In the genomic region with DNA sequence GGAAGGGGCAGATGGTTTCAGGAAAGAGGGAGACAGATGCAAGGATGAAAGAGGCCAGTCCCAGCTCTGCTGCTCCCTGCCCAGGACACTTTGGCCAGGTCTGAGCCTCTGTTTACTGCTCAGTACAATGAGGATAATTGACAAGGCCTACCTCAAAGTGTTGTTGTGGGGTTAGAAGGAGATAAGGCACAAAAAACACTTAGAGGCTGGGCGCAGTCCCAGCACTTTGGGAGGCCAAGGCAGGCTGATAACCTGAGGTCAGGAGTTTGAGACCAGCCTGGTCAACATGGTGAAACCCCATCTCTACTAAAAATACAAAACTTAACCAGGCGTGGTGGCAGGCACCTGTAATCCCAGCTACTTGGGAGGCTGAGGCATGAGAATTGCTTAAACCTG, we compare ENCODE assay signal across 4 cellular contexts. TPM values are rescaled to one million over a fixed set of nuclear protein-coding genes. Genes with fewer than 3 reads are reported as not detected.
"Had no signal": no experiment of that assay in that cellular context is flagged by ENCODE, and none has a peak within 500 bp of the region (broad histone marks: within the 10 kb centered on the region; RNA-seq: fewer than 3 reads in every experiment).

No MANE protein-coding gene starts in this region.

RNA-seq across cellular contexts. Expression of a gene that starts 7.1 kb away (rescaled TPM):
- total RNA-seq: GM23248, H9, HT-29 had no signal
- polyA plus RNA-seq: GM23248, IgD-negative memory B cell had no signal

RNA-seq across cellular contexts. Expression of a gene that starts 47.5 kb away (rescaled TPM):
- polyA plus RNA-seq: IgD-negative memory B cell had no signal
